In the genomic region with DNA sequence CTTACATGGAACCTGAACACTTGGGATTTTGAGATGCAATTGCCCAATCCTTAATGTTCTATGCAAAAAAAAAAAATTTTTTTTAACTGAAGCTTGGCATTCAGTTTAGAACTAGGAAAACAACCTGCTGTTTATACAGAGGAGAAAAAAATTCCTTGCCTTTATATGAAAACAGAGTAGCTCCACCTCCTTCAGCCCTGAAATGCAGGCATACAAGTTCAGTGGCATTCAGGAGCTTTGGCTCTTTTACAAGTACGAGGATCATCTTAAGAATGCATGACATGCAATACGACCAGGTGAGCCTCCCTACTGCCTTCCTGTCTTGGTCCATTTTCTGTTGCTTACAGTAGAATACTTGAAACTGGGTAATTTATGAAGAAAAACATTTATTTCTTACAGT, we compare ENCODE assay signal across 33 cellular contexts. TPM values are rescaled to one million over a fixed set of nuclear protein-coding genes. Genes with fewer than 3 reads are reported as not detected.
"Had no signal": no experiment of that assay in that cellular context is flagged by ENCODE, and none has a peak within 500 bp of the region (broad histone marks: within the 10 kb centered on the region; RNA-seq: fewer than 3 reads in every experiment).

No MANE protein-coding gene starts in this region.

- H3K9me3 ChIP-seq: psoas muscle, suprapubic skin, tibial nerve, uterus had no signal

- H3K4me3 Mint-ChIP-seq: activated B cell treated with CpG ODN at 0.5 μM for 24 hours; activated CD8-positive, alpha-beta T cell treated with anti-CD3 and anti-CD28 coated beads for 36 hours; activated naive CD4-positive, alpha-beta T cell treated with anti-CD3 and anti-CD28 coated beads, Interleukin-2, amount 50 U/mL, for 24 hours; activated naive CD8-positive, alpha-beta T cell treated with anti-CD3 and anti-CD28 coated beads, Interleukin-2, amount 50 U/mL, for 24 hours; central memory CD8-positive, alpha-beta T cell; immature natural killer cell; natural killer cell; neural progenitor cell; stimulated activated naive B cell treated with anti-CD40 and anti-IgM and Interleukin-4, amounts not matched to agents 10 μg/mL and 1 μg/mL and 100 μg/mL, for 72 hours; T-helper 17 cell had no signal

- H3K36me3 ChIP-seq: neural progenitor cell, suprapubic skin, tibial nerve, uterus had no signal

- H3K27me3 ChIP-seq: neural progenitor cell, tibial nerve, uterus had no signal

- H3K9me3 Mint-ChIP-seq: activated CD8-positive, alpha-beta T cell treated with anti-CD3 and anti-CD28 coated beads for 36 hours; activated naive CD4-positive, alpha-beta T cell treated with anti-CD3 and anti-CD28 coated beads, Interleukin-2, amount 50 U/mL, for 24 hours; activated naive CD8-positive, alpha-beta T cell treated with anti-CD3 and anti-CD28 coated beads, Interleukin-2, amount 50 U/mL, for 24 hours; activated T-helper 2 cell treated with anti-CD3 and anti-CD28 coated beads, Interferon-gamma antibody, Interleukin-2, Interleukin-4, amounts not matched to agents 10 μg/mL and 5 μg/mL and 100 μg/mL, durations not matched to agents 14 hours and 24 hours and 36 hours; central memory CD8-positive, alpha-beta T cell; natural killer cell; neural progenitor cell had no signal

- H3K27me3 Mint-ChIP-seq: activated B cell treated with CpG ODN at 0.5 μM for 24 hours; activated CD8-positive, alpha-beta T cell treated with anti-CD3 and anti-CD28 coated beads for 36 hours; activated naive CD8-positive, alpha-beta T cell treated with anti-CD3 and anti-CD28 coated beads, Interleukin-2, amount 50 U/mL, for 24 hours; central memory CD8-positive, alpha-beta T cell; stimulated activated naive B cell treated with anti-CD40 and anti-IgM and Interleukin-4, amounts not matched to agents 10 μg/mL and 1 μg/mL and 100 μg/mL, for 72 hours; T-helper 17 cell had no signal

- H3K27ac Mint-ChIP-seq: activated B cell treated with CpG ODN at 0.5 μM for 24 hours; activated CD8-positive, alpha-beta T cell treated with anti-CD3 and anti-CD28 coated beads for 36 hours; activated naive CD4-positive, alpha-beta T cell treated with anti-CD3 and anti-CD28 coated beads, Interleukin-2, amount 50 U/mL, for 24 hours; activated naive CD8-positive, alpha-beta T cell treated with anti-CD3 and anti-CD28 coated beads, Interleukin-2, amount 50 U/mL, for 24 hours; activated T-helper 2 cell treated with anti-CD3 and anti-CD28 coated beads, Interferon-gamma antibody, Interleukin-2, Interleukin-4, amounts not matched to agents 10 μg/mL and 5 μg/mL and 100 μg/mL, durations not matched to agents 14 hours and 24 hours and 36 hours; immature natural killer cell; natural killer cell; neural progenitor cell; stimulated activated naive B cell treated with anti-CD40 and anti-IgM and Interleukin-4, amounts not matched to agents 10 μg/mL and 1 μg/mL and 100 μg/mL, for 72 hours; T-helper 17 cell had no signal

- H3K4me1 Mint-ChIP-seq: activated B cell treated with CpG ODN at 0.5 μM for 24 hours; activated naive CD4-positive, alpha-beta T cell treated with anti-CD3 and anti-CD28 coated beads, Interleukin-2, amount 50 U/mL, for 24 hours; activated naive CD8-positive, alpha-beta T cell treated with anti-CD3 and anti-CD28 coated beads, Interleukin-2, amount 50 U/mL, for 24 hours; central memory CD8-positive, alpha-beta T cell; immature natural killer cell; natural killer cell; neural progenitor cell; stimulated activated naive B cell treated with anti-CD40 and anti-IgM and Interleukin-4, amounts not matched to agents 10 μg/mL and 1 μg/mL and 100 μg/mL, for 72 hours; T-helper 17 cell had no signal

- H3K4me1 ChIP-seq: neural progenitor cell, psoas muscle, suprapubic skin, tibial nerve, uterus had no signal

- H3K27ac ChIP-seq: neural progenitor cell, parathyroid adenoma, psoas muscle, suprapubic skin, tibial nerve, uterus had no signal

- H3K36me3 Mint-ChIP-seq: activated naive CD4-positive, alpha-beta T cell treated with anti-CD3 and anti-CD28 coated beads, Interleukin-2, amount 50 U/mL, for 24 hours; immature natural killer cell; natural killer cell; neural progenitor cell; stimulated activated naive B cell treated with anti-CD40 and anti-IgM and Interleukin-4, amounts not matched to agents 10 μg/mL and 1 μg/mL and 100 μg/mL, for 72 hours had no signal

- ATAC-seq: activated CD8-positive, alpha-beta T cell treated with anti-CD3 and anti-CD28 coated beads for 36 hours; activated naive CD8-positive, alpha-beta T cell treated with anti-CD3 and anti-CD28 coated beads, Interleukin-2, amount 50 U/mL, for 24 hours; natural killer cell; psoas muscle; stimulated activated naive B cell treated with anti-CD40 and anti-IgM and Interleukin-4, amounts not matched to agents 10 μg/mL and 1 μg/mL and 100 μg/mL, for 72 hours; T-helper 17 cell had no signal

- H3K4me3 ChIP-seq: neural progenitor cell, psoas muscle, smooth muscle cell, suprapubic skin, tibial nerve, uterus had no signal

- DNase-seq: activated B cell treated with CpG ODN at 0.5 μM for 24 hours; activated CD4-positive, alpha-beta T cell treated with anti-CD3 and anti-CD28 coated beads, Interleukin-2, amount 50 U/mL, for 1 hour; activated CD8-positive, alpha-beta T cell treated with anti-CD3 and anti-CD28 coated beads for 36 hours; activated naive CD8-positive, alpha-beta T cell treated with anti-CD3 and anti-CD28 coated beads, Interleukin-2, amount 50 U/mL, for 24 hours; activated T-cell treated with anti-CD3 and anti-CD28 coated beads, Interleukin-2, amount 50 U/mL, for 48 hours; anterior cingulate cortex; effector CD8-positive, alpha-beta T cell; erythroblast; head of caudate nucleus; hypothalamus; immature natural killer cell; natural killer cell; occipital lobe; psoas muscle; stimulated activated CD4-positive, alpha-beta T cell treated with anti-CD3 and anti-CD28 coated beads, Interleukin-1b, Interleukin-23, amount 100 ng/mL, for 48 hours; stimulated activated naive B cell treated with anti-CD40 and anti-IgM and Interleukin-4, amounts not matched to agents 10 μg/mL and 1 μg/mL and 100 μg/mL, for 72 hours; SW 1271; T-helper 17 cell; uterus had no signal

RNA-seq across cellular contexts. Expression of a gene that starts 20.4 kb away (rescaled TPM):
- total RNA-seq: activated B cell treated with CpG ODN at 0.5 μM for 24 hours; activated CD8-positive, alpha-beta T cell treated with anti-CD3 and anti-CD28 coated beads for 36 hours; activated T-helper 2 cell treated with anti-CD3 and anti-CD28 coated beads, Interferon-gamma antibody, Interleukin-2, Interleukin-4, amounts not matched to agents 10 μg/mL and 5 μg/mL and 100 μg/mL, durations not matched to agents 14 hours and 24 hours and 36 hours; bronchial epithelial cell; dermis microvascular lymphatic vessel endothelial cell; fibroblast of lung; fibroblast of villous mesenchyme; kidney epithelial cell; mononuclear cell; natural killer cell; smooth muscle cell; T-helper 17 cell; tibial nerve; uterus had no signal
- polyA plus RNA-seq: fibroblast of lung, immature natural killer cell, smooth muscle cell had no signal
